Comparison of ENCODE assay signal across 8 cellular contexts in the genomic region with DNA sequence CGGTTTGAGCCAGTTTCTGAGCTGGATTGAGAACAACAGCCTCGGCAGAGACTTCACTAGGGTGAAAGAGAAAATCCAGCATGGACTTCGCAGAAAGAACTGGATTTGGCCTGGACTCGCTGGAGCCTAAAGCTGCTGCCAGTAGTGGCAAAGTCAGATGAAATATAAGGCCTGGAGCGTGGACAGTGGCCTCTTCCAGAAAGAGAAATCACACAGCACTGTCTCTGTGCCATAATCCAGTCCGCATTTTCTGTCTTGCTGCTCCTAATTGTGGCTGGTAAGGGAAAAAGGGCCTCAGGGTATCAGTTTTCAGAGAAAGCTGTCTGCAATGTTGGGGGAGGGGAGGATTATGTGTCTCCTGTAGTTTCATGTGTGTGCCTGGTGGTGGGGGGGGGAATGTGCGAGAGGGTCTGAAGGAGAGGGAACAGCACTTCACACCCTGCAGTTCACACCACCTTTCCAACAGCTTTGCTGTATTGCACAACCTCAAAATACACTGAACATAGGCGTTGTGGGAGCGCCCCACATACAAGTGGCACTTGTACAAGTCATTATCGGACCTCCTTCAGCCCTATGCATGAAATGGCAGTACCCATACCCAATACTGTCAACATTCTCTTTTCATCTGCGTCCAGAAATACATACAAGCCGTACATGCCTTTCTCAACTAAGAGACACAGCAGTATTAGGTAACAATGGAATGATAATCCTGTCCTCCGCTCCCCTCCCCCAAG.
A peak's percentile ranks its signal among the peaks of the same experiment; 100 is the strongest.
DNase-seq lines count a peak whose midpoint lies in the region; ATAC-seq and TF ChIP-seq lines count a peak whose summit lies in the region.

No MANE protein-coding gene starts in this region.

- peak overlapping the region; percentile 98 for H2BK12ac ChIP-seq in H9 (ENCODE audit: insufficient read length, low read depth, low read length)

- H3K9me3 Mint-ChIP-seq in H9: peaks cover 16 to 20% of the 10 kb centered on the region in 2 experiments

- no peaks in the 10 kb centered on the region for H4K20me1 ChIP-seq in H9 (ENCODE audit: control insufficient read depth, insufficient read depth, insufficient read length)
- H4K20me1 ChIP-seq in SU-DHL-6 (ENCODE audit: low read depth, low read length): no peaks in the 10 kb centered on the region

- H3K4me3 Mint-ChIP-seq in H9: peak overlapping the region; percentile 31 to 68

- H3K9ac ChIP-seq in H9 (ENCODE audit: extremely low read depth, insufficient read length, low read length) (peak overlapping the region; percentile 27), SU-DHL-6 (ENCODE audit: low read length) (peak overlapping the region; percentile 52), adipocyte (ENCODE audit: low read length) (peak overlapping the region; percentile 83)

- peaks cover 65 to 66% of the 10 kb centered on the region in 2 experiments for H3K4me1 Mint-ChIP-seq in H9

- intact Hi-C loops in heart right ventricle (cut with DNase I): loop anchor here in 8 of 10 donors (1.0 to 10.0 kb wide), 16 partner anchors 107 to 737 kb away; a partner anchor contains a TSS
- intact Hi-C loops in posterior cingulate gyrus (cut with DNase I): loop anchor here (1.0 to 2.0 kb wide), 2 partner anchors 107 to 161 kb away; a partner anchor contains a TSS
- intact Hi-C loops in transverse colon (cut with DNase I; ENCODE audit: low total_unique reads): loop anchor here (5.0 kb wide), 1 partner anchor 109 kb away; a partner anchor contains a TSS

- no peaks in the 10 kb centered on the region for H3K9me3 ChIP-seq in H9 (ENCODE audit: control insufficient read depth, low read depth, low read length)
- H3K9me3 ChIP-seq in SU-DHL-6 (ENCODE audit: insufficient read depth, low read length): no peaks in the 10 kb centered on the region
- no peaks in the 10 kb centered on the region for H3K9me3 ChIP-seq in adipocyte (ENCODE audit: control insufficient read depth, low read length)
- peaks cover 0 to 12% (median 0%) of the 10 kb centered on the region in 11 donors for H3K9me3 ChIP-seq in heart right ventricle
- no peaks in the 10 kb centered on the region for H3K9me3 ChIP-seq in transverse colon

- DNase-seq in DMS79 (lab: John Stamatoyannopoulos, UW) (peak; percentile 100), H9 (peak; percentile 100), NAMALWA (ENCODE audit: low spot score) (peak; percentile 99), adipocyte (ENCODE audit: low read depth) (peak; percentile 98), heart right ventricle (peak in 1 of 2 donors; percentile 98), posterior cingulate gyrus (peak in 7 of 10 donors; percentile 74 to 97 (median 88)), transverse colon (peak; percentile 94)

- H3K4me3 ChIP-seq in SU-DHL-6 (ENCODE audit: insufficient read depth, low read length, poor library complexity, severe bottlenecking): peak overlapping the region; percentile 4
- H3K4me3 ChIP-seq in adipocyte (ENCODE audit: low read length): peak overlapping the region; percentile 49
- H3K4me3 ChIP-seq in heart right ventricle: peak overlapping the region in 7 of 10 donors; percentile 6 to 30 (median 22)
- H3K4me3 ChIP-seq in transverse colon: peak overlapping the region in 1 of 4 donors; percentile 13

- in situ Hi-C loops in transverse colon (cut with MboI; ENCODE audit: low pct_ligation_motif_present in 1 of 4, low pct_unique_long_range_greater_than_20kb in 1 of 4, low sequenced_read_pairs in 3 of 4): loop anchor here in 1 of 4 donors (25.0 kb wide), 1 partner anchor 104 kb away; a partner anchor contains a TSS

- H3K4me2 ChIP-seq in H9 (ENCODE audit: insufficient read depth, insufficient read length, low read length) (peak overlapping the region; percentile 11), SU-DHL-6 (ENCODE audit: low read depth, low read length, poor library complexity, severe bottlenecking) (peak overlapping the region; percentile 80)

- peak overlapping the region; percentile 97; the same call in 1 of the 2 replicates for H3K14ac ChIP-seq in H9 (ENCODE audit: insufficient read depth, low read length)

- no peaks in the 10 kb centered on the region for H3K36me3 ChIP-seq in SU-DHL-6 (ENCODE audit: low read length)
- no peaks in the 10 kb centered on the region for H3K36me3 ChIP-seq in adipocyte (ENCODE audit: control insufficient read depth, insufficient read depth, low read length, severe bottlenecking)
- H3K36me3 ChIP-seq in heart right ventricle: no peaks in the 10 kb centered on the region
- H3K36me3 ChIP-seq in transverse colon: no peaks in the 10 kb centered on the region

- peaks cover 9% of the 10 kb centered on the region for H3F3A ChIP-seq in SU-DHL-6 (ENCODE audit: insufficient read depth)

- peak; percentile 70 for TF ChIP-seq EP300 in transverse colon (IDR thresholded peaks at IDR 0.05; ENCODE audit: low read depth)

- no peaks in the 10 kb centered on the region for H3K9me2 ChIP-seq in SU-DHL-6 (replicated peaks; ENCODE audit: insufficient read depth, low read length)

- H3K4ac ChIP-seq in H9 (ENCODE audit: low read depth, low read length): peak overlapping the region; percentile 94

- H2BK5ac ChIP-seq in H9 (ENCODE audit: insufficient read length, low read length): peak overlapping the region; percentile 94

- H3K27ac Mint-ChIP-seq in H9: peak overlapping the region; percentile 95 to 100 (median 98)

- no peaks in the 10 kb centered on the region for H3K79me1 ChIP-seq in H9 (ENCODE audit: insufficient read depth, low read depth, low read length, poor library complexity, severe bottlenecking)

- TF ChIP-seq POLR2A in transverse colon (IDR thresholded peaks at IDR 0.05): no peak

- peak overlapping the region; percentile 99 for H3T11ph ChIP-seq in H9 (ENCODE audit: low read length)

- H3K23ac ChIP-seq in H9 (ENCODE audit: insufficient read length, low read depth, low read length): peak overlapping the region; percentile 64

- ATAC-seq in heart right ventricle: peak in 7 of 8 donors; percentile 83 to 92 (median 89)

- H3K27ac ChIP-seq in H9 (ENCODE audit: insufficient read length, low read depth, low read length) (peak overlapping the region; percentile 100), SU-DHL-6 (ENCODE audit: low read depth, low read length) (peak overlapping the region; percentile 99), heart right ventricle (peak overlapping the region; percentile 83 to 96 (median 92)), transverse colon (peak overlapping the region; percentile 81 to 89 (median 86))

- peaks cover 3 to 19% (median 10%) of the 10 kb centered on the region in 3 experiments for H3K36me3 Mint-ChIP-seq in H9 (ENCODE audit: insufficient read depth in 1 of 3, low read depth in 3 of 3)

- H3K18ac ChIP-seq in H9 (ENCODE audit: insufficient read length, low read depth, low read length): peak overlapping the region; percentile 90

- H3K79me2 ChIP-seq in H9 (ENCODE audit: insufficient read depth, low read length): no peaks in the 10 kb centered on the region
- no peaks in the 10 kb centered on the region for H3K79me2 ChIP-seq in SU-DHL-6 (ENCODE audit: insufficient read depth, low read length)

- H2AK5ac ChIP-seq in H9 (ENCODE audit: insufficient read length, low read length): peak overlapping the region; percentile 99

- H4K5ac ChIP-seq in H9 (ENCODE audit: insufficient read length, low read depth, low read length): peak overlapping the region; percentile 99

- peak overlapping the region; percentile 49 for H2BK20ac ChIP-seq in H9 (ENCODE audit: low read depth, low read length, poor library complexity, severe bottlenecking)

- no peak for TF ChIP-seq CTCF in H9 (conservative IDR thresholded peaks at IDR 0.05)
- no peak for TF ChIP-seq CTCF in SU-DHL-6 (IDR thresholded peaks at IDR 0.05; ENCODE audit: insufficient read depth, low read length, poor library complexity, severe bottlenecking)
- no peak for TF ChIP-seq CTCF in heart right ventricle (IDR thresholded peaks at IDR 0.05)
- no peak for TF ChIP-seq CTCF in transverse colon (IDR thresholded peaks at IDR 0.05)

- H3K27me3 ChIP-seq in H9 (ENCODE audit: insufficient read depth, low read length): no peaks in the 10 kb centered on the region
- no peaks in the 10 kb centered on the region for H3K27me3 ChIP-seq in SU-DHL-6 (ENCODE audit: low read length)
- no peaks in the 10 kb centered on the region for H3K27me3 ChIP-seq in adipocyte (replicated peaks; ENCODE audit: control insufficient read depth, insufficient read depth, low read length)
- no peaks in the 10 kb centered on the region for H3K27me3 ChIP-seq in heart right ventricle
- H3K27me3 ChIP-seq in transverse colon: no peaks in the 10 kb centered on the region

- WGBS in H9 (ENCODE audit: extremely low coverage, insufficient read length, low lambda C conversion rate): no CpG with 5 or more reads among the region's 13 CpGs
- WGBS in heart right ventricle, 2 donors: 16 to 25% methylated on average over 13 of the region's 13 CpGs
- 44 to 45% methylated on average over 8 to 13 of the region's 13 CpGs for WGBS in transverse colon (ENCODE audit: low coverage in 1 of 2), 2 donors

- H4K91ac ChIP-seq in H9 (ENCODE audit: insufficient read length, low read depth, low read length): peak overlapping the region; percentile 99

- H3K27me3 Mint-ChIP-seq in H9 (ENCODE audit: low read depth): no peaks in the 10 kb centered on the region

- H3K23me2 ChIP-seq in H9 (ENCODE audit: insufficient read length, low read depth, low read length, poor library complexity, severe bottlenecking): no peaks in the 10 kb centered on the region

- H2BK15ac ChIP-seq in H9 (ENCODE audit: low read depth, low read length): no peak overlapping the region

- peak overlapping the region; percentile 53 for H2BK120ac ChIP-seq in H9 (ENCODE audit: low read depth, low read length, poor library complexity, severe bottlenecking)

- H3K4me1 ChIP-seq in H9 (ENCODE audit: insufficient read depth, low read length) (peaks cover 19% of the 10 kb centered on the region), adipocyte (ENCODE audit: control insufficient read depth, insufficient read depth, low read length) (peaks cover 45% of the 10 kb centered on the region), heart right ventricle (peaks cover 13 to 77% (median 52%) of the 10 kb centered on the region in 9 donors), transverse colon (peaks cover 22 to 56% (median 36%) of the 10 kb centered on the region in 4 donors)

- H2AFZ ChIP-seq in H9 (ENCODE audit: low read length) (no peak overlapping the region), SU-DHL-6 (ENCODE audit: low read depth, low read length, severe bottlenecking) (peak overlapping the region; percentile 78)

- peak overlapping the region; percentile 75 for H3K56ac ChIP-seq in H9 (ENCODE audit: insufficient read length, low read depth, low read length)

- peak overlapping the region; percentile 93 for H4K8ac ChIP-seq in H9 (replicated peaks; ENCODE audit: insufficient read length, low read depth, low read length)

Comparison
In these comparisons a context has a peak if more than half of its experiments do, and no peak if none do; other contexts are left out.
1. H3K9ac ChIP-seq: peak in every context shown above with its lines; median percentile 83 in adipocyte; 52 in SU-DHL-6; 27 in H9.